Comparison of ENCODE assay signal across 8 cellular contexts in the genomic region with DNA sequence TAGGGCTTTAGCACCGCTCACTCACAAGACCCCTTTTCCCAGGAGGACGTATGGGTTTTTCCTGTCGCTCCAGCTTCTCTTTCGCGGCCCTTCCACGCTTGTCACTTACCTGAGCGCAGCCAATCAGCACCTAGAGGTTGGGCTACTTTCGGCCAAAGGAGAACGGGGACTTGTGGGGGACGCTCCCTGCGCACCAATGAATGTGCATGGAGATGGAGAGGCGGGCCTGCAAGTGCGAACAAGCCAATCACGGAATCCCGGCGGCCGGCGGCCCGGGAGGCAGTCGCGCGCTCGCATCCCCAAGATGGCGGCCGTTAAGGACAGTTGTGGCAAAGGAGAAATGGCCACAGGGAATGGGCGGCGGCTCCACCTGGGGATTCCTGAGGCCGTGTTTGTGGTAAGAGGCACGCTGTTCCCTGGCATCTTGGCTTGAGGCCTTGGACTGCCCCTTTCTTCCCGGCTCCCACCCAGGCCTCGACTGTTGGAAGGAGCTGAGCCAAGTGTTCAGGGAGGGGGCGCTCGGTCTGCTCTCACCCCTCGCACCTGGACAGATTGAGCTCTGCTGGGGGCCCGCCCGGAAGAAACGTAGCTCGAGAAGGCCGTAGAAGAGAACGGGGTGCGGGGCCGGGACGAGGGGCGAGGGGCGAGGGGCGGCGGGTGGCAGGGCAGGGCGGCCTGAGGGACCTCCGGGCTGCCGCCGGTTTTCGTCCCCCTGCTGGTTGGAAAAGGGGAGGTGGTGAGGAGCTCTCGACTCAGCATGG. TPM values are rescaled to one million over a fixed set of nuclear protein-coding genes. Genes with fewer than 3 reads are reported as not detected.
A peak's percentile ranks its signal among the peaks of the same experiment; 100 is the strongest.
DNase-seq lines count a peak whose midpoint lies in the region; ATAC-seq, FAIRE-seq and TF ChIP-seq lines count a peak whose summit lies in the region.

A gene with protein sequence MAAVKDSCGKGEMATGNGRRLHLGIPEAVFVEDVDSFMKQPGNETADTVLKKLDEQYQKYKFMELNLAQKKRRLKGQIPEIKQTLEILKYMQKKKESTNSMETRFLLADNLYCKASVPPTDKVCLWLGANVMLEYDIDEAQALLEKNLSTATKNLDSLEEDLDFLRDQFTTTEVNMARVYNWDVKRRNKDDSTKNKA (plus strand): TSS at position 282 of the 761 bp plus-strand sequence. CDS start 23 bp downstream, at position 305.

- peak within 1 kb of the TSS; percentile 76 for H3K9ac ChIP-seq in keratinocyte (ENCODE audit: control insufficient read depth, extremely low read depth, insufficient read depth, low read length)

- peak; percentile 62 for TF ChIP-seq POLR2A in GM19099 (IDR thresholded peaks at IDR 0.05; ENCODE audit: extremely low read depth, insufficient read length, low read depth)

- no peaks in the 10 kb centered on the region for H3K9me3 ChIP-seq in keratinocyte (ENCODE audit: control insufficient read depth, low read depth, low read length)

- H3K4me2 ChIP-seq in keratinocyte (ENCODE audit: control insufficient read depth, extremely low read depth, insufficient read depth, low read depth, low read length) = peak within 1 kb of the TSS; percentile 84

- H3K27me3 ChIP-seq in keratinocyte (ENCODE audit: control insufficient read depth, extremely low read depth, insufficient read depth, low read length) = no peaks in the 10 kb centered on the region

- H3K4me1 ChIP-seq in keratinocyte (ENCODE audit: control insufficient read depth, extremely low read depth, insufficient read depth, low read length) = peaks cover 4% of the 10 kb centered on the region

- TF ChIP-seq CTCF in keratinocyte (optimal IDR thresholded peaks at IDR 0.05 in 1 of 3, IDR thresholded peaks at IDR 0.05 in 1 of 3, conservative IDR thresholded peaks at IDR 0.05 in 1 of 3; ENCODE audit: extremely low read depth in 1 of 3, insufficient read depth in 2 of 3, low read length in 3 of 3) = peak; percentile 25 to 36 (median 26)

- peak; percentile 98 for ATAC-seq in HG03432 (IDR thresholded peaks at IDR 0.05; ENCODE audit: unreplicated experiment)

- DNase-seq in Ammon's horn (ENCODE audit: low spot score) = peak; percentile 97
- peak; percentile 96 for DNase-seq in NCI-H460 (ENCODE audit: extremely low read depth, low read depth)
- DNase-seq in activated CD4-positive, alpha-beta T cell treated with anti-CD3 and anti-CD28 coated beads for 1 hour = peak; percentile 76
- DNase-seq in cerebellum (ENCODE audit: low spot score) = peak; percentile 88
- DNase-seq in keratinocyte (ENCODE audit: low read depth, low spot score) = peak; percentile 75
- peak; percentile 65 to 69 for DNase-seq in stimulated activated CD4-positive, alpha-beta T cell treated with anti-CD3 and anti-CD28 coated beads, Interleukin-15, amount 100 ng/mL, for 1 hour (ENCODE audit: low read depth in 1 of 2, low spot score in 1 of 2)

- no peaks in the 10 kb centered on the region for H3K36me3 ChIP-seq in keratinocyte (ENCODE audit: control insufficient read depth in 2 of 2, extremely low read depth in 1 of 2, insufficient read depth in 2 of 2, low read length in 2 of 2)

- dilution Hi-C loops in keratinocyte (cut with MboI; ENCODE audit: extremely low pct_ligation_motif_present, low sequenced_read_pairs) = no loop called here

- peaks cover 27% of the 10 kb centered on the region for H3K79me2 ChIP-seq in keratinocyte (ENCODE audit: control insufficient read depth, insufficient read depth, low read length)

- peak within 1 kb of the TSS; percentile 59 for H3K27ac ChIP-seq in keratinocyte (ENCODE audit: control insufficient read depth, insufficient read depth, low read length)

- no peak for FAIRE-seq in keratinocyte (lab: Jason Lieb, UNC)

- H3K4me3 ChIP-seq in keratinocyte (ENCODE audit: control insufficient read depth in 2 of 3, extremely low read depth in 1 of 3, insufficient read depth in 2 of 3, low read depth in 1 of 3, low read length in 3 of 3) = peak within 1 kb of the TSS; percentile 57 to 80 (median 77)

- H2AFZ ChIP-seq in keratinocyte (ENCODE audit: control insufficient read depth, low read length) = peak within 1 kb of the TSS; percentile 89

- no peaks in the 10 kb centered on the region for H3K9me1 ChIP-seq in keratinocyte (ENCODE audit: control insufficient read depth, extremely low read depth, insufficient read depth, low read length)

- H4K20me1 ChIP-seq in keratinocyte (ENCODE audit: control insufficient read depth, extremely low read depth, insufficient read depth, low read length) = no peaks in the 10 kb centered on the region

RNA-seq across cellular contexts. Expression of the gene that starts here (rescaled TPM):
- 203 and 211 TPM in 2 replicates for total RNA-seq in NCI-H460 (2014; rRNA removed; shearing (Covaris generic))
- 103 and 107 TPM in 2 replicates for polyA plus RNA-seq in NCI-H460 (2014; cell fraction: nucleus; rRNA removed)
- total RNA-seq in cerebellum = 76.6 TPM
- 27.9 to 66.8 TPM (median 35.6 TPM) in 3 replicates for polyA plus RNA-seq in keratinocyte
- polyA plus RNA-seq in keratinocyte (2011; ENCODE audit: low read depth) = 49.1 TPM
- 38.5 and 87.8 TPM in 2 replicates for polyA plus RNA-seq in keratinocyte (2011; cell fraction: cytosol; rRNA removed)
- 24.0 and 25.9 TPM in 2 replicates for polyA plus RNA-seq in keratinocyte (2011; cell fraction: nucleus; rRNA removed)
- 27.1 and 36.9 TPM in 2 replicates for polyA plus RNA-seq in keratinocyte (2012; ENCODE audit: low replicate concordance)
- 1.1 to 28.0 TPM (median 11.2 TPM) in 3 replicates for polyA minus RNA-seq in keratinocyte
- polyA minus RNA-seq in keratinocyte (2011; cell fraction: cytosol; rRNA and poly(A)+ RNA removed) = 16.5 TPM
- polyA minus RNA-seq in keratinocyte (2011; cell fraction: nucleus; rRNA and poly(A)+ RNA removed) = 4.4 and 9.5 TPM in 2 replicates

Comparison
In these comparisons a context has a peak if more than half of its experiments do, and no peak if none do; other contexts are left out.
1. Peak in every context shown above with its lines: DNase-seq, ATAC-seq, H3K4me3 ChIP-seq and H3K27ac ChIP-seq.